In the genomic region with DNA sequence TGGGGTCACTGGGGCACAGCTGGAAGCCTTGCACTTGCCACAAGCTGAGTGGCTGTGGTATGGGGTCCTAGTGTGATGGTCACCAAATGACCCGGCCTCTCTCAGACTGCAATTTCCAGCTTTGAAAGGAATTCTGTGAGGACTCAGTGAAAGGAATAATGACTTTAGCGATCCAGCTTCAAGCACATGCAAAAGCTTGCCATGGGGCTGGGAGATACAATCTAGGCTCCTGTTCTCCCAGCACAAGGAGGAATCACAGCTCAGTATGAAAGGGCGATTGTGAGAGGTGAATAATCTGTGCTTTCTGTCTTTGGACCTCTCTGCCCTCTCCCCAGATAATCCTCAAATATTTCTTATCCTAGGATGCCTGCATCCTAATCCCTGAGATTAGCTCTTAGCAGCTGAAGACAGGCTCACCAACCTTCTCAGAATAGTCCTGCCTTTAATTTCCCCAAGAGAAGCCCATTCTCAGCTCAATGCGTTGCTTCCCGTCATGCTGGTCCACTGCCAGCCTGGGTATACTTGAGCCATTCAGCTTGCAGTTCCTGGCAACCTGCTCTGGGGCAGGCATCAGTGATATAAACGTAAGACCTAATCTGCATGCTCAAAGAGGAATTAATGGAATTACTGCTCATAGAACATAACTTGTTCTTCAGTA, we compare ENCODE assay signal across 19 cellular contexts. TPM values are rescaled to one million over a fixed set of nuclear protein-coding genes. Genes with fewer than 3 reads are reported as not detected.
A peak's percentile ranks its signal among the peaks of the same experiment; 100 is the strongest.
DNase-seq lines count a peak whose midpoint lies in the region; ATAC-seq lines count a peak whose summit lies in the region.
"Had no signal": no experiment of that assay in that cellular context is flagged by ENCODE, and none has a peak within 500 bp of the region (broad histone marks: within the 10 kb centered on the region; RNA-seq: fewer than 3 reads in every experiment).

No MANE protein-coding gene starts in this region.

- H3K27ac ChIP-seq in neuronal stem cell (replicated peaks; ENCODE audit: low read length) (peak overlapping the region; percentile 4), aorta (ENCODE audit: low read depth in 1 of 2, low read length in 2 of 2) (no peak overlapping the region)
- H3K27ac ChIP-seq: A549; BLaER1 treated with 17β-estradiol and CSF1 and Interleukin-3, amounts not matched to agents 10 nM and 100 nM; neutrophil; SJCRH30 had no signal

- intact Hi-C loops in left cardiac atrium (cut with DNase I) (no loop called here), cardiac septum (cut with DNase I) (no loop called here), aorta (cut with DNase I) (no loop called here)

- H3K4ac ChIP-seq in neuronal stem cell (ENCODE audit: low read length) = no peak overlapping the region

- no peak overlapping the region for H3K14ac ChIP-seq in neuronal stem cell (ENCODE audit: low read length)

- H3K18ac ChIP-seq in neuronal stem cell (ENCODE audit: low read length) = no peak overlapping the region

- no peak overlapping the region for H2AFZ ChIP-seq in neuronal stem cell (ENCODE audit: low read length)

- H3K9ac ChIP-seq in neuronal stem cell (ENCODE audit: low read depth, low read length, poor library complexity) = no peak overlapping the region
- H3K9ac ChIP-seq: BLaER1 treated with 17β-estradiol and CSF1 and Interleukin-3, amounts not matched to agents 10 nM and 100 nM had no signal

- no peak overlapping the region for H2BK120ac ChIP-seq in neuronal stem cell (ENCODE audit: low read depth, low read length)

- H2BK5ac ChIP-seq in neuronal stem cell (ENCODE audit: low read length) = no peak overlapping the region

- H4K91ac ChIP-seq in neuronal stem cell (ENCODE audit: low read depth, low read length, poor library complexity) = no peak overlapping the region

- no peaks in the 10 kb centered on the region for H3K9me3 ChIP-seq in neuronal stem cell (replicated peaks in 1 of 2; ENCODE audit: control insufficient read depth in 2 of 2, insufficient read depth in 1 of 2, low read depth in 1 of 2, low read length in 2 of 2)
- no peaks in the 10 kb centered on the region for H3K9me3 ChIP-seq in aorta (ENCODE audit: control insufficient read depth, low read length)
- H3K9me3 ChIP-seq: A549; BLaER1 treated with 17β-estradiol and CSF1 and Interleukin-3, amounts not matched to agents 10 nM and 100 nM; neutrophil; SJCRH30 had no signal

- no peak overlapping the region for H3K4me2 ChIP-seq in neuronal stem cell (ENCODE audit: insufficient read depth, low read length, poor library complexity, severe bottlenecking)
- H3K4me2 ChIP-seq: A549 had no signal

- H3K23ac ChIP-seq in neuronal stem cell (ENCODE audit: low read depth, low read length, poor library complexity) = no peak overlapping the region

- H3K4me3 ChIP-seq in neuronal stem cell (ENCODE audit: low read length in 2 of 2) (no peak overlapping the region), aorta (ENCODE audit: low read length in 2 of 2) (no peak overlapping the region)
- H3K4me3 ChIP-seq: A549; BLaER1 treated with 17β-estradiol and CSF1 and Interleukin-3, amounts not matched to agents 10 nM and 100 nM; coronary artery; SJCRH30 had no signal

- ATAC-seq in left cardiac atrium (peak; percentile 7 to 51), aorta (ENCODE audit: low FRiP score) (no peak)
- ATAC-seq: A549, left colon had no signal

- H3K27me3 ChIP-seq in neuronal stem cell (ENCODE audit: control insufficient read depth in 3 of 3, insufficient read depth in 3 of 3, low read depth in 1 of 3, low read length in 3 of 3) (no peaks in the 10 kb centered on the region), aorta (ENCODE audit: control insufficient read depth in 1 of 2, insufficient read depth in 2 of 2, low read length in 1 of 2) (no peaks in the 10 kb centered on the region)
- H3K27me3 ChIP-seq: BLaER1 treated with 17β-estradiol and CSF1 and Interleukin-3, amounts not matched to agents 10 nM and 100 nM; neutrophil; SJCRH30 had no signal

- H3K36me3 ChIP-seq in neuronal stem cell (replicated peaks in 1 of 2; ENCODE audit: control insufficient read depth in 2 of 2, insufficient read depth in 2 of 2, low read length in 2 of 2) (no peaks in the 10 kb centered on the region), aorta (ENCODE audit: control insufficient read depth in 1 of 2, insufficient read depth in 2 of 2, low read length in 1 of 2) (no peaks in the 10 kb centered on the region)
- H3K36me3 ChIP-seq: neutrophil, SJCRH30 had no signal

- DNase-seq in left cardiac atrium = no peak
- no peak for DNase-seq in cardiac septum (ENCODE audit: low spot score)
- DNase-seq in epidermal melanocyte (ENCODE audit: insufficient read length, low spot score) = peak; percentile 68
- DNase-seq in neuronal stem cell (ENCODE audit: low spot score) = no peak
- no peak for DNase-seq in NCI-H526 treated with DMSO at 0.1 percent for 48 hours (lab: John Stamatoyannopoulos, UW)
- DNase-seq in NCI-H1092 treated with DMSO at 0.1 percent for 48 hours (lab: John Stamatoyannopoulos, UW) = no peak
- no peak for DNase-seq in aorta
- no peak for DNase-seq in DMS53 treated with DMSO at 0.1 percent for 48 hours (lab: John Stamatoyannopoulos, UW; ENCODE audit: unreplicated experiment)
- DNase-seq: activated B cell treated with CpG ODN at 0.5 μM for 24 hours; activated CD4-positive, alpha-beta memory T cell treated with anti-CD3 and anti-CD28 coated beads, Interleukin-2, amount 10 ng/mL, durations not matched to agents 7 days and 5 days; activated naive CD4-positive, alpha-beta T cell; GOT3; left colon; NCI-H69; SJCRH30 had no signal

- H3K4me1 ChIP-seq in neuronal stem cell (ENCODE audit: control insufficient read depth in 2 of 2, insufficient read depth in 1 of 2, low read depth in 1 of 2, low read length in 2 of 2) (peaks cover 3 to 9% of the 10 kb centered on the region in 2 donors), aorta (ENCODE audit: control insufficient read depth in 1 of 2, insufficient read depth in 2 of 2, low read length in 2 of 2) (peaks cover 0 to 4% of the 10 kb centered on the region in 2 donors)
- H3K4me1 ChIP-seq: A549, SJCRH30 had no signal

- no peak overlapping the region for H4K8ac ChIP-seq in neuronal stem cell (ENCODE audit: low read depth, low read length)

- H2AK5ac ChIP-seq in neuronal stem cell (ENCODE audit: low read depth, low read length) = no peak overlapping the region

- H2BK15ac ChIP-seq in neuronal stem cell (ENCODE audit: low read length) = no peak overlapping the region

- WGBS in neuronal stem cell (ENCODE audit: extremely low coverage in 2 of 2, insufficient read length in 2 of 2, insufficient replicate concordance in 1 of 2), 2 donors = no CpG with 5 or more reads among the region's 6 CpGs
- WGBS in aorta, 2 donors = 44 to 47% methylated on average over 6 of the region's 6 CpGs

- H2BK12ac ChIP-seq in neuronal stem cell (ENCODE audit: low read length) = no peak overlapping the region

- no peaks in the 10 kb centered on the region for H3K79me1 ChIP-seq in neuronal stem cell (ENCODE audit: low read depth, low read length)

RNA-seq across cellular contexts. Expression of gene TLNRD1, which starts 15.0 kb away (rescaled TPM):
- total RNA-seq in left cardiac atrium (10 to 100 TPM in 1 of 2 donors, 1 to 10 TPM in 1; 9.2 to 19.5 TPM), cardiac septum (7.3 TPM), aorta (10 to 100 TPM; 15.7 to 24.4 TPM)
- polyA plus RNA-seq in neuronal stem cell (2013, experiment 1 of 2) = 19.5 TPM
- polyA plus RNA-seq in neuronal stem cell (2013, experiment 2 of 2) = 20.2 TPM
- 1 to 10 TPM; 1.6 to 4.3 TPM for polyA plus RNA-seq in aorta

RNA-seq across cellular contexts. Expression of gene MESD, which starts 26.1 kb away (rescaled TPM):
- 10 to 100 TPM; 17.3 to 19.4 TPM for total RNA-seq in left cardiac atrium
- 12.5 TPM for total RNA-seq in cardiac septum
- 18.9 TPM for polyA plus RNA-seq in neuronal stem cell (2013, experiment 1 of 2)
- 19.2 TPM for polyA plus RNA-seq in neuronal stem cell (2013, experiment 2 of 2)
- total RNA-seq in aorta = 10 to 100 TPM; 27.0 to 31.0 TPM
- polyA plus RNA-seq in aorta = 10 to 100 TPM; 11.2 to 13.3 TPM
